ENCODE assay signal across 1 cellular context in the genomic region with DNA sequence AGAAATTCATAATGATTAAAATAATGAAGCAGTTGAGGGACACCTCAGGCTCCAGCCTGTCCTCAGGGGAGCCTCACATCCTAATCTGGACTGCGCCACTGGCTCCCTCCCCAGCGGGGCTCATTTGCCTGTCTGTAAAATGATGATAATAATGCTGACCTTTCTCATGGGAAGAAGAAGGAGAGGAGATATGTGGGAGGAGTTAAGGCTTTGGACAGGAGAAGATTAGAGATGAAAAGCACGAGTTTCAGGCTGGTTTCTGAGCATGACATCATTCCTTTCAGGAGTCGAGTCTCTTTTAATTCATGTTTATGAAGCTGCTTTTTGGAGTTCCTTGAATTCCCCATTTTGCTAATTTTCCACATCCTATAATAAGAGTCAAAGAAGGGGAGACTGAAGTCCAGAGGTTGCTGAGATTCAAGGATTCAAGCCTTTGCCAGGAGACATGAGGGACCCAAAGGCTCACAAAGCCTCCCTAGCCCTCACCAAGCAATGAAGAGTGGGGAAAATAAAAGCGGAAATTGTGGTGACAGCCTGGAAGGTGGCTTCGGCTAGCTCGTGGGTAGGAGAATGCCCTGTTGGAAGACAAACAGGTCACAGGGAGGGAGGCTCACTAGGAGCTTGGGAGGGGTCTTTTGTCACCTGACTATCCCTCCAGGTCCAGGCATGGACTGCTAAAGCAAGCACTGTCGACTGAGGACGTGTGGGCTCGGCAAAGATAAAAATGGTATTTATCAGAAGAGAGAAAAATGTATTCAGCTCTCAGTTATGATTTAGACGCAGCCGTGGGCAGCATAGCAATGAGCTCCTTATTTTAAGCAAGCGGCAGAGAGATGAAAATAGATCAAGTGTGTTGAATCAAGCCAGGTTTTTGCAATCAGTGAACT.
A peak's percentile ranks its signal among the peaks of the same experiment; 100 is the strongest.
TF ChIP-seq lines count a peak whose summit lies in the region.

No MANE protein-coding gene starts in this region.

TF ChIP-seq in K562, 482 proteins besides CTCF, POLR2A, EP300 and RAD21 (continues in another document):
- peak; percentile 29; the same call in 1 of the 2 replicates for TF ChIP-seq CHD2 (IDR thresholded peaks at IDR 0.05; ENCODE audit: low read depth, low read length)
- peak; percentile 83; the same call in 1 of the 2 replicates for TF ChIP-seq CEBPG (CRISPR knock-in tag; IDR thresholded peaks at IDR 0.05)
- TF ChIP-seq CEBPG (tag; conservative IDR thresholded peaks at IDR 0.05 in 1 of 2, IDR thresholded peaks at IDR 0.05 in 1 of 2), result peak in 1 of 2 experiments; percentile 85; a peak in 2 of 4 replicates
- peak; percentile 26; the same call in 1 of the 2 replicates for TF ChIP-seq ZNF384 (IDR thresholded peaks at IDR 0.05; ENCODE audit: low read depth, low read length)
- peak; percentile 32; the same call in 1 of the 2 replicates for TF ChIP-seq ETV5 (CRISPR knock-in tag; IDR thresholded peaks at IDR 0.05; ENCODE audit: low read depth)
- TF ChIP-seq, protein P1, sequence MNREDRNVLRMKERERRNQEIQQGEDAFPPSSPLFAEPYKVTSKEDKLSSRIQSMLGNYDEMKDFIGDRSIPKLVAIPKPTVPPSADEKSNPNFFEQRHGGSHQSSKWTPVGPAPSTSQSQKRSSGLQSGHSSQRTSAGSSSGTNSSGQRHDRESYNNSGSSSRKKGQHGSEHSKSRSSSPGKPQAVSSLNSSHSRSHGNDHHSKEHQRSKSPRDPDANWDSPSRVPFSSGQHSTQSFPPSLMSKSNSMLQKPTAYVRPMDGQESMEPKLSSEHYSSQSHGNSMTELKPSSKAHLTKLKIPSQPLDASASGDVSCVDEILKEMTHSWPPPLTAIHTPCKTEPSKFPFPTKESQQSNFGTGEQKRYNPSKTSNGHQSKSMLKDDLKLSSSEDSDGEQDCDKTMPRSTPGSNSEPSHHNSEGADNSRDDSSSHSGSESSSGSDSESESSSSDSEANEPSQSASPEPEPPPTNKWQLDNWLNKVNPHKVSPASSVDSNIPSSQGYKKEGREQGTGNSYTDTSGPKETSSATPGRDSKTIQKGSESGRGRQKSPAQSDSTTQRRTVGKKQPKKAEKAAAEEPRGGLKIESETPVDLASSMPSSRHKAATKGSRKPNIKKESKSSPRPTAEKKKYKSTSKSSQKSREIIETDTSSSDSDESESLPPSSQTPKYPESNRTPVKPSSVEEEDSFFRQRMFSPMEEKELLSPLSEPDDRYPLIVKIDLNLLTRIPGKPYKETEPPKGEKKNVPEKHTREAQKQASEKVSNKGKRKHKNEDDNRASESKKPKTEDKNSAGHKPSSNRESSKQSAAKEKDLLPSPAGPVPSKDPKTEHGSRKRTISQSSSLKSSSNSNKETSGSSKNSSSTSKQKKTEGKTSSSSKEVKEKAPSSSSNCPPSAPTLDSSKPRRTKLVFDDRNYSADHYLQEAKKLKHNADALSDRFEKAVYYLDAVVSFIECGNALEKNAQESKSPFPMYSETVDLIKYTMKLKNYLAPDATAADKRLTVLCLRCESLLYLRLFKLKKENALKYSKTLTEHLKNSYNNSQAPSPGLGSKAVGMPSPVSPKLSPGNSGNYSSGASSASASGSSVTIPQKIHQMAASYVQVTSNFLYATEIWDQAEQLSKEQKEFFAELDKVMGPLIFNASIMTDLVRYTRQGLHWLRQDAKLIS (CRISPR knock-in tag; IDR thresholded peaks at IDR 0.05), result peak; percentile 78; the same call in 1 of the 2 replicates
- TF ChIP-seq SETDB1 (IDR thresholded peaks at IDR 0.05; ENCODE audit: low read length), result no peak
- TF ChIP-seq PHF21A (IDR thresholded peaks at IDR 0.05; ENCODE audit: borderline replicate concordance, low read depth), result peak; percentile 88
- TF ChIP-seq POLR2AphosphoS2 (IDR thresholded peaks at IDR 0.05; ENCODE audit: low read length), result no peak
- 0 out of 2 replicates have a peak, but pooled peaks have one; percentile 2 for TF ChIP-seq NFIX (CRISPR knock-in tag; IDR thresholded peaks at IDR 0.05; ENCODE audit: low read depth)
- peak; percentile 82; the same call in 1 of the 2 replicates for TF ChIP-seq RNF2 (IDR thresholded peaks at IDR 0.05)
- TF ChIP-seq NCOR1 (IDR thresholded peaks at IDR 0.05), result peak; percentile 92
- TF ChIP-seq POLR2AphosphoS5 (IDR thresholded peaks at IDR 0.05; ENCODE audit: control insufficient read depth, insufficient read depth, low read depth, low read length), result peak; percentile 95
- TF ChIP-seq ZNF3 (CRISPR knock-in tag; IDR thresholded peaks at IDR 0.05), result no peak
- peak; percentile 95 for TF ChIP-seq TCF3 (CRISPR knock-in tag; IDR thresholded peaks at IDR 0.05)
- no peak for TF ChIP-seq ZNF431 (CRISPR knock-in tag; IDR thresholded peaks at IDR 0.05)
- TF ChIP-seq NBN (IDR thresholded peaks at IDR 0.05; ENCODE audit: low read depth), result peak; percentile 71; the same call in 1 of the 2 replicates
- TF ChIP-seq KLF6 (CRISPR knock-in tag; IDR thresholded peaks at IDR 0.05; ENCODE audit: borderline replicate concordance), result 0 out of 2 replicates have a peak, but pooled peaks have one; percentile 32
- peak; percentile 66; the same call in 1 of the 2 replicates for TF ChIP-seq ADNP (tag; IDR thresholded peaks at IDR 0.05)
- TF ChIP-seq HOXB6 (CRISPR knock-in tag; IDR thresholded peaks at IDR 0.05; ENCODE audit: borderline replicate concordance), result 0 out of 2 replicates have a peak, but pooled peaks have one; percentile 8
- 0 out of 2 replicates have a peak, but pooled peaks have one; percentile 10 for TF ChIP-seq PHB2 (IDR thresholded peaks at IDR 0.05; ENCODE audit: low read depth)
- peak; percentile 84; the same call in 1 of the 2 replicates for TF ChIP-seq KLF16 (IDR thresholded peaks at IDR 0.05)
- peak; percentile 45 for TF ChIP-seq RBFOX2 (IDR thresholded peaks at IDR 0.05; ENCODE audit: low read depth, low read length)
- TF ChIP-seq, protein P2, sequence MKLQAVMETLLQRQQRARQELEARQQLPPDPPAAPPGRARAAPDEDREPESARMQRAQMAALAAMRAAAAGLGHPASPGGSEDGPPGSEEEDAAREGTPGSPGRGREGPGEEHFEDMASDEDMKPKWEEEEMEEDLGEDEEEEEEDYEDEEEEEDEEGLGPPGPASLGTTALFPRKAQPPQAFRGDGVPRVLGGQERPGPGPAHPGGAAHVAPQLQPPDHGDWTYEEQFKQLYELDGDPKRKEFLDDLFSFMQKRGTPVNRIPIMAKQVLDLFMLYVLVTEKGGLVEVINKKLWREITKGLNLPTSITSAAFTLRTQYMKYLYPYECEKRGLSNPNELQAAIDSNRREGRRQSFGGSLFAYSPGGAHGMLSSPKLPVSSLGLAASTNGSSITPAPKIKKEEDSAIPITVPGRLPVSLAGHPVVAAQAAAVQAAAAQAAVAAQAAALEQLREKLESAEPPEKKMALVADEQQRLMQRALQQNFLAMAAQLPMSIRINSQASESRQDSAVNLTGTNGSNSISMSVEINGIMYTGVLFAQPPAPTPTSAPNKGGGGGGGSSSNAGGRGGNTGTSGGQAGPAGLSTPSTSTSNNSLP (IDR thresholded peaks at IDR 0.05; ENCODE audit: borderline replicate concordance, low read depth, low read length), result peak; percentile 87
- 0 out of 2 replicates have a peak, but pooled peaks have one; percentile 47 for TF ChIP-seq MXI1 (IDR thresholded peaks at IDR 0.05; ENCODE audit: low read depth, low read length)
- TF ChIP-seq ZNF551 (CRISPR knock-in tag; IDR thresholded peaks at IDR 0.05), result no peak
- peak; percentile 26 to 27; a peak in 2 of 4 replicates for TF ChIP-seq FOXA3 (CRISPR knock-in tag; conservative IDR thresholded peaks at IDR 0.05 in 1 of 2, IDR thresholded peaks at IDR 0.05 in 1 of 2)
- TF ChIP-seq ZNF584 (CRISPR knock-in tag; IDR thresholded peaks at IDR 0.05; ENCODE audit: low read depth), result peak; percentile 71
- TF ChIP-seq, protein P3, sequence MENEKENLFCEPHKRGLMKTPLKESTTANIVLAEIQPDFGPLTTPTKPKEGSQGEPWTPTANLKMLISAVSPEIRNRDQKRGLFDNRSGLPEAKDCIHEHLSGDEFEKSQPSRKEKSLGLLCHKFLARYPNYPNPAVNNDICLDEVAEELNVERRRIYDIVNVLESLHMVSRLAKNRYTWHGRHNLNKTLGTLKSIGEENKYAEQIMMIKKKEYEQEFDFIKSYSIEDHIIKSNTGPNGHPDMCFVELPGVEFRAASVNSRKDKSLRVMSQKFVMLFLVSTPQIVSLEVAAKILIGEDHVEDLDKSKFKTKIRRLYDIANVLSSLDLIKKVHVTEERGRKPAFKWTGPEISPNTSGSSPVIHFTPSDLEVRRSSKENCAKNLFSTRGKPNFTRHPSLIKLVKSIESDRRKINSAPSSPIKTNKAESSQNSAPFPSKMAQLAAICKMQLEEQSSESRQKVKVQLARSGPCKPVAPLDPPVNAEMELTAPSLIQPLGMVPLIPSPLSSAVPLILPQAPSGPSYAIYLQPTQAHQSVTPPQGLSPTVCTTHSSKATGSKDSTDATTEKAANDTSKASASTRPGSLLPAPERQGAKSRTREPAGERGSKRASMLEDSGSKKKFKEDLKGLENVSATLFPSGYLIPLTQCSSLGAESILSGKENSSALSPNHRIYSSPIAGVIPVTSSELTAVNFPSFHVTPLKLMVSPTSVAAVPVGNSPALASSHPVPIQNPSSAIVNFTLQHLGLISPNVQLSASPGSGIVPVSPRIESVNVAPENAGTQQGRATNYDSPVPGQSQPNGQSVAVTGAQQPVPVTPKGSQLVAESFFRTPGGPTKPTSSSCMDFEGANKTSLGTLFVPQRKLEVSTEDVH (IDR thresholded peaks at IDR 0.05; ENCODE audit: low read depth, partially characterized antibody), result peak; percentile 56
- peak; percentile 58; the same call in 1 of the 2 replicates for TF ChIP-seq TRIM28 (IDR thresholded peaks at IDR 0.05)
- TF ChIP-seq ATF1 (CRISPR knock-in tag; IDR thresholded peaks at IDR 0.05), result no peak
- peak; percentile 66 for TF ChIP-seq ATF1 (tag; IDR thresholded peaks at IDR 0.05)
- TF ChIP-seq, protein P4, sequence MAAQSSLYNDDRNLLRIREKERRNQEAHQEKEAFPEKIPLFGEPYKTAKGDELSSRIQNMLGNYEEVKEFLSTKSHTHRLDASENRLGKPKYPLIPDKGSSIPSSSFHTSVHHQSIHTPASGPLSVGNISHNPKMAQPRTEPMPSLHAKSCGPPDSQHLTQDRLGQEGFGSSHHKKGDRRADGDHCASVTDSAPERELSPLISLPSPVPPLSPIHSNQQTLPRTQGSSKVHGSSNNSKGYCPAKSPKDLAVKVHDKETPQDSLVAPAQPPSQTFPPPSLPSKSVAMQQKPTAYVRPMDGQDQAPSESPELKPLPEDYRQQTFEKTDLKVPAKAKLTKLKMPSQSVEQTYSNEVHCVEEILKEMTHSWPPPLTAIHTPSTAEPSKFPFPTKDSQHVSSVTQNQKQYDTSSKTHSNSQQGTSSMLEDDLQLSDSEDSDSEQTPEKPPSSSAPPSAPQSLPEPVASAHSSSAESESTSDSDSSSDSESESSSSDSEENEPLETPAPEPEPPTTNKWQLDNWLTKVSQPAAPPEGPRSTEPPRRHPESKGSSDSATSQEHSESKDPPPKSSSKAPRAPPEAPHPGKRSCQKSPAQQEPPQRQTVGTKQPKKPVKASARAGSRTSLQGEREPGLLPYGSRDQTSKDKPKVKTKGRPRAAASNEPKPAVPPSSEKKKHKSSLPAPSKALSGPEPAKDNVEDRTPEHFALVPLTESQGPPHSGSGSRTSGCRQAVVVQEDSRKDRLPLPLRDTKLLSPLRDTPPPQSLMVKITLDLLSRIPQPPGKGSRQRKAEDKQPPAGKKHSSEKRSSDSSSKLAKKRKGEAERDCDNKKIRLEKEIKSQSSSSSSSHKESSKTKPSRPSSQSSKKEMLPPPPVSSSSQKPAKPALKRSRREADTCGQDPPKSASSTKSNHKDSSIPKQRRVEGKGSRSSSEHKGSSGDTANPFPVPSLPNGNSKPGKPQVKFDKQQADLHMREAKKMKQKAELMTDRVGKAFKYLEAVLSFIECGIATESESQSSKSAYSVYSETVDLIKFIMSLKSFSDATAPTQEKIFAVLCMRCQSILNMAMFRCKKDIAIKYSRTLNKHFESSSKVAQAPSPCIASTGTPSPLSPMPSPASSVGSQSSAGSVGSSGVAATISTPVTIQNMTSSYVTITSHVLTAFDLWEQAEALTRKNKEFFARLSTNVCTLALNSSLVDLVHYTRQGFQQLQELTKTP (IDR thresholded peaks at IDR 0.05; ENCODE audit: low read depth in 1 of 2, partially characterized antibody in 2 of 2), result peak; percentile 21 to 72
- TF ChIP-seq CBX3 (IDR thresholded peaks at IDR 0.05; ENCODE audit: borderline replicate concordance in 1 of 2, low read length in 2 of 2), result peak in 1 of 2 experiments; percentile 71; a peak in 2 of 3 replicates
- TF ChIP-seq BACH1 (tag; IDR thresholded peaks at IDR 0.05), result peak; percentile 59; the same call in 1 of the 2 replicates
- TF ChIP-seq ZNF668 (CRISPR knock-in tag; IDR thresholded peaks at IDR 0.05), result no peak
- peak; percentile 90 for TF ChIP-seq JUN (IDR thresholded peaks at IDR 0.05; ENCODE audit: borderline replicate concordance, low read depth, low read length)
- peak; percentile 8; the same call in 1 of the 2 replicates for TF ChIP-seq JUN (CRISPR knock-in tag; IDR thresholded peaks at IDR 0.05; ENCODE audit: borderline replicate concordance)
- no peak for TF ChIP-seq SLC30A9 (CRISPR knock-in tag; IDR thresholded peaks at IDR 0.05)
- TF ChIP-seq SMARCC2 (IDR thresholded peaks at IDR 0.05; ENCODE audit: low read depth), result 0 out of 2 replicates have a peak, but pooled peaks have one; percentile 17
- peak; percentile 95 for TF ChIP-seq C11orf30 (IDR thresholded peaks at IDR 0.05; ENCODE audit: low read depth)
- TF ChIP-seq HCFC1 (IDR thresholded peaks at IDR 0.05; ENCODE audit: low read depth, low read length), result peak; percentile 7; the same call in 1 of the 2 replicates
- TF ChIP-seq FOXM1 (IDR thresholded peaks at IDR 0.05; ENCODE audit: low read depth), result peak; percentile 74
- TF ChIP-seq FOXM1 (CRISPR knock-in tag; IDR thresholded peaks at IDR 0.05; ENCODE audit: low read depth), result no peak
- TF ChIP-seq SP1 (CRISPR knock-in tag; IDR thresholded peaks at IDR 0.05), result no peak; the same call in 1 of the 2 replicates
- no peak; the same call in none of the 2 replicates for TF ChIP-seq TCF7 (IDR thresholded peaks at IDR 0.05; ENCODE audit: borderline replicate concordance)
- no peak for TF ChIP-seq YBX1 (IDR thresholded peaks at IDR 0.05)
- TF ChIP-seq THRAP3 (IDR thresholded peaks at IDR 0.05; ENCODE audit: borderline replicate concordance), result 0 out of 2 replicates have a peak, but pooled peaks have one; percentile 8
- no peak for TF ChIP-seq ZSCAN29 (IDR thresholded peaks at IDR 0.05)
- TF ChIP-seq LCOR (CRISPR knock-in tag; IDR thresholded peaks at IDR 0.05), result 0 out of 2 replicates have a peak, but pooled peaks have one; percentile 72
- TF ChIP-seq, protein P5, sequence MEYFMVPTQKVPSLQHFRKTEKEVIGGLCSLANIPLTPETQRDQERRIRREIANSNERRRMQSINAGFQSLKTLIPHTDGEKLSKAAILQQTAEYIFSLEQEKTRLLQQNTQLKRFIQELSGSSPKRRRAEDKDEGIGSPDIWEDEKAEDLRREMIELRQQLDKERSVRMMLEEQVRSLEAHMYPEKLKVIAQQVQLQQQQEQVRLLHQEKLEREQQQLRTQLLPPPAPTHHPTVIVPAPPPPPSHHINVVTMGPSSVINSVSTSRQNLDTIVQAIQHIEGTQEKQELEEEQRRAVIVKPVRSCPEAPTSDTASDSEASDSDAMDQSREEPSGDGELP (CRISPR knock-in tag; IDR thresholded peaks at IDR 0.05; ENCODE audit: borderline replicate concordance), result peak; percentile 63
